ENCODE assay signal across 9 cellular contexts in genomic region chr15:60328852-60329443, GRCh38.
DNase-seq lines count a peak whose midpoint lies in the region; ATAC-seq and TF ChIP-seq lines count a peak whose summit lies in the region.
"Had no signal": no experiment of that assay in that cellular context is flagged by ENCODE, and none has a peak within 500 bp of the region (broad histone marks: within the 10 kb centered on the region; RNA-seq: fewer than 3 reads in every experiment).

No MANE protein-coding gene starts in this region.

- ATAC-seq in HG03280 (IDR thresholded peaks at IDR 0.05; ENCODE audit: unreplicated experiment): no peak

- in situ Hi-C loops in transverse colon (cut with MboI; ENCODE audit: low pct_ligation_motif_present in 1 of 4, low pct_unique_long_range_greater_than_20kb in 1 of 4, low sequenced_read_pairs in 3 of 4): loop anchor here in 2 of 4 donors (10.0 kb wide), 1 partner anchor 604 kb away; no protein-coding TSS in a partner anchor

- H3K36me3 ChIP-seq in Caco-2 (ENCODE audit: control insufficient read depth, insufficient read depth, low read length) (no peaks in the 10 kb centered on the region), HEK293 (ENCODE audit: control insufficient read depth in 2 of 2, insufficient read depth in 1 of 2, low read length in 2 of 2) (no peaks in the 10 kb centered on the region), transverse colon (no peaks in the 10 kb centered on the region), MG63 (no peaks in the 10 kb centered on the region)
- H3K36me3 ChIP-seq: SJSA1 had no signal

- POLR2A ChIA-PET in Caco-2 (lab: Charles Lee) (no interaction called here), HEK293 (lab: Yijun Ruan, JAX) (no interaction called here)

- WGBS in transverse colon (ENCODE audit: low coverage in 1 of 2), 2 donors: 18 to 51% methylated on average over 4 to 7 of the region's 7 CpGs

- no peaks in the 10 kb centered on the region for H3K4me1 Mint-ChIP-seq in Caco-2 (ENCODE audit: low read depth, unreplicated experiment)
- H3K4me1 Mint-ChIP-seq in activated CD4-positive, alpha-beta T cell treated with anti-CD3 and anti-CD28 coated beads, Interleukin-2, amount 10 ng/mL, durations not matched to agents 24 days and 14 days: peaks cover 7% of the 10 kb centered on the region

- no TSS peak for BruUV-seq in Caco-2 (replicated peaks; lab: Mats Ljungman, UMichigan)

- DNase-seq in Caco-2 (peak in 1 of 2 experiments; percentile 16), iPS-NIHi7 (ENCODE audit: extremely low spot score) (peak; percentile 38), transverse colon (no peak), cerebellar cortex (ENCODE audit: low spot score) (no peak), MG63 (no peak)
- DNase-seq in activated CD4-positive, alpha-beta T cell treated with anti-CD3 and anti-CD28 coated beads, Interleukin-2, amount 10 ng/mL, durations not matched to agents 24 days and 14 days: peak; percentile 73

- peaks cover 12% of the 10 kb centered on the region for H3K27me3 Mint-ChIP-seq in Caco-2 (ENCODE audit: insufficient read depth, unreplicated experiment)
- H3K27me3 Mint-ChIP-seq in activated CD4-positive, alpha-beta T cell treated with anti-CD3 and anti-CD28 coated beads, Interleukin-2, amount 10 ng/mL, durations not matched to agents 24 days and 14 days: peaks cover 75% of the 10 kb centered on the region

- peak; percentile 53 to 68 for TF ChIP-seq CTCF in Caco-2 (IDR thresholded peaks at IDR 0.05; ENCODE audit: insufficient read depth in 1 of 2, low read depth in 1 of 2, low read length in 1 of 2, severe bottlenecking in 1 of 2, unreplicated experiment in 1 of 2)
- TF ChIP-seq CTCF in HEK293 (tag by site-specific recombination; IDR thresholded peaks at IDR 0.05): no peak
- peak; percentile 40 to 66 (median 58) for TF ChIP-seq CTCF in transverse colon (IDR thresholded peaks at IDR 0.05)

- H3K36me3 Mint-ChIP-seq in Caco-2 (ENCODE audit: insufficient read depth, unreplicated experiment): no peaks in the 10 kb centered on the region
- H3K36me3 Mint-ChIP-seq in activated CD4-positive, alpha-beta T cell treated with anti-CD3 and anti-CD28 coated beads, Interleukin-2, amount 10 ng/mL, durations not matched to agents 24 days and 14 days (ENCODE audit: low read depth): no peaks in the 10 kb centered on the region

- H3K4me1 ChIP-seq in Caco-2: no peaks in the 10 kb centered on the region
- 0 out of 2 replicates have a peak, but pooled peaks cover 6% of the 10 kb centered on the region for H3K4me1 ChIP-seq in HEK293 (ENCODE audit: control insufficient read depth, insufficient read depth, low read length)
- no peaks in the 10 kb centered on the region for H3K4me1 ChIP-seq in transverse colon
- H3K4me1 ChIP-seq: SJSA1 had no signal

- no peaks in the 10 kb centered on the region for H3K9me3 ChIP-seq in Caco-2
- H3K9me3 ChIP-seq in HEK293 (ENCODE audit: control insufficient read depth, insufficient read depth, low read depth, low read length): no peaks in the 10 kb centered on the region
- H3K9me3 ChIP-seq in transverse colon: no peaks in the 10 kb centered on the region
- no peaks in the 10 kb centered on the region for H3K9me3 ChIP-seq in MG63
- H3K9me3 ChIP-seq: SJSA1 had no signal

- H3K27ac Mint-ChIP-seq in Caco-2 (ENCODE audit: unreplicated experiment): no peak overlapping the region
- no peak overlapping the region for H3K27ac Mint-ChIP-seq in activated CD4-positive, alpha-beta T cell treated with anti-CD3 and anti-CD28 coated beads, Interleukin-2, amount 10 ng/mL, durations not matched to agents 24 days and 14 days

- intact Hi-C loops in Caco-2 (cut with micrococcal nuclease; ENCODE audit: unreplicated experiment): loop anchor here (5.0 to 10.0 kb wide), 5 partner anchors 74 to 577 kb away; no protein-coding TSS in a partner anchor
- intact Hi-C loops in activated CD4-positive, alpha-beta T cell treated with anti-CD3 and anti-CD28 coated beads, Interleukin-2, amount 10 ng/mL, durations not matched to agents 24 days and 14 days (cut with micrococcal nuclease): loop anchor here (5.0 kb wide), 1 partner anchor 332 kb away; no protein-coding TSS in a partner anchor
- intact Hi-C loops in transverse colon (cut with DNase I; ENCODE audit: low total_unique reads): no loop called here

- no peak for TF ChIP-seq EP300 in transverse colon (IDR thresholded peaks at IDR 0.05; ENCODE audit: low read depth)

- H3K27me3 ChIP-seq in Caco-2 (replicated peaks; ENCODE audit: control insufficient read depth, insufficient read depth, low read length) (no peaks in the 10 kb centered on the region), transverse colon (peaks cover 55% of the 10 kb centered on the region), MG63 (no peaks in the 10 kb centered on the region; the same call in 1 of the 2 replicates)

- H3K4me3 Mint-ChIP-seq in Caco-2 (ENCODE audit: unreplicated experiment): no peak overlapping the region
- H3K4me3 Mint-ChIP-seq in activated CD4-positive, alpha-beta T cell treated with anti-CD3 and anti-CD28 coated beads, Interleukin-2, amount 10 ng/mL, durations not matched to agents 24 days and 14 days: no peak overlapping the region

- H3K27ac ChIP-seq in HEK293 (ENCODE audit: extremely low read depth, low read depth, low read length): no peak overlapping the region
- no peak overlapping the region for H3K27ac ChIP-seq in transverse colon
- H3K27ac ChIP-seq: SJSA1 had no signal

- H3K4me3 ChIP-seq in Caco-2 (ENCODE audit: low read depth, low read length): no peak overlapping the region
- H3K4me3 ChIP-seq in HEK293 (ENCODE audit: low read depth, low read length): no peak overlapping the region
- no peak overlapping the region for H3K4me3 ChIP-seq in transverse colon
- H3K4me3 ChIP-seq in MG63: no peak overlapping the region
- H3K4me3 ChIP-seq: SJSA1 had no signal

- H3K9me3 Mint-ChIP-seq in Caco-2 (ENCODE audit: unreplicated experiment): no peaks in the 10 kb centered on the region
- no peaks in the 10 kb centered on the region for H3K9me3 Mint-ChIP-seq in activated CD4-positive, alpha-beta T cell treated with anti-CD3 and anti-CD28 coated beads, Interleukin-2, amount 10 ng/mL, durations not matched to agents 24 days and 14 days

- CTCF ChIA-PET in Caco-2 (lab: Charles Lee) (interaction anchor here (0.6 kb wide), 1 partner anchor 637 kb away, joined by 3 read pairs; no protein-coding TSS in a partner anchor), HEK293 (lab: Yijun Ruan, JAX) (interaction anchor here (0.6 to 4.9 kb wide), 18 partner anchors 8 to 637 kb away, joined by 3 to 71 read pairs (median 6); partner anchors contain the start of gene BNIP2)

- TF ChIP-seq POLR2A in transverse colon (IDR thresholded peaks at IDR 0.05): no peak

TF ChIP-seq in HEK293, 187 proteins besides CTCF, POLR2A, EP300 and RAD21:
- no peak for TF ChIP-seq ZBTB20 (tag by site-specific recombination; IDR thresholded peaks at IDR 0.05)
- no peak for TF ChIP-seq ZNF521 (tag by site-specific recombination; IDR thresholded peaks at IDR 0.05)
- TF ChIP-seq ZNF530 (tag by site-specific recombination; IDR thresholded peaks at IDR 0.05; ENCODE audit: low read depth): no peak
- TF ChIP-seq ZNF654 (tag by site-specific recombination; IDR thresholded peaks at IDR 0.05; ENCODE audit: low read depth): peak; percentile 37
- TF ChIP-seq ZNF677 (tag by site-specific recombination; IDR thresholded peaks at IDR 0.05): no peak
TF ChIP-seq in HEK293: peak in this region for 1.

Comparison
In these comparisons a context has a peak if more than half of its experiments do, and no peak if none do; other contexts are left out.
1. DNase-seq: peak in activated CD4-positive, alpha-beta T cell treated with anti-CD3 and anti-CD28 coated beads, Interleukin-2, amount 10 ng/mL, durations not matched to agents 24 days and 14 days (single experiment) and iPS-NIHi7 (single experiment); none in transverse colon (single experiment), cerebellar cortex (single experiment) and MG63 (single experiment).